Comparison of ENCODE assay signal across 14 cellular contexts in genomic region chr14:59330455-59330854, GRCh38.
A peak's percentile ranks its signal among the peaks of the same experiment; 100 is the strongest.
DNase-seq lines count a peak whose midpoint lies in the region; ATAC-seq, FAIRE-seq and TF ChIP-seq lines count a peak whose summit lies in the region.
"Had no signal": no experiment of that assay in that cellular context is flagged by ENCODE, and none has a peak within 500 bp of the region (broad histone marks: within the 10 kb centered on the region; RNA-seq: fewer than 3 reads in every experiment).

No MANE protein-coding gene starts in this region.

- H3K4me3 ChIP-seq in left lung (no peak overlapping the region), foreskin fibroblast (ENCODE audit: low read depth in 1 of 2, low read length in 2 of 2) (no peak overlapping the region)

- peak overlapping the region; percentile 1 to 56 for H3K27ac ChIP-seq in left lung
- H3K27ac ChIP-seq: WERI-Rb-1 had no signal

- H3K27me3 Mint-ChIP-seq in IgD-negative memory B cell, result no peaks in the 10 kb centered on the region
- no peaks in the 10 kb centered on the region for H3K27me3 Mint-ChIP-seq in MCF 10A (ENCODE audit: insufficient read depth, unreplicated experiment)
- no peaks in the 10 kb centered on the region for H3K27me3 Mint-ChIP-seq in CD14-positive monocyte (ENCODE audit: low read depth in 3 of 3)
- H3K27me3 Mint-ChIP-seq: activated T-helper 17 cell treated with anti-CD3 and anti-CD28 coated beads, Interleukin-2, amount 50 U/mL, for 72 hours; dendritic cell treated with granulocyte-macrophage colony-stimulating factor and Interleukin-4, amounts not matched to agents 40 ng/mL and 50 ng/mL, for 4 days had no signal

- TF ChIP-seq POLR2A in GM12891 (IDR thresholded peaks at IDR 0.05; ENCODE audit: low read depth, low read length), result peak; percentile 51; the same call in 1 of the 2 replicates

- peak overlapping the region; percentile 14 to 92 (median 56) for H3K27ac Mint-ChIP-seq in IgD-negative memory B cell
- H3K27ac Mint-ChIP-seq in MCF 10A (ENCODE audit: low read depth, unreplicated experiment), result no peak overlapping the region
- no peak overlapping the region for H3K27ac Mint-ChIP-seq in CD14-positive monocyte
- H3K27ac Mint-ChIP-seq: activated T-helper 17 cell treated with anti-CD3 and anti-CD28 coated beads, Interleukin-2, amount 50 U/mL, for 72 hours; dendritic cell treated with granulocyte-macrophage colony-stimulating factor and Interleukin-4, amounts not matched to agents 40 ng/mL and 50 ng/mL, for 4 days had no signal

- H3K4me3 Mint-ChIP-seq in IgD-negative memory B cell (peak overlapping the region in 2 of 4 donors; percentile 27 to 60), MCF 10A (ENCODE audit: unreplicated experiment) (no peak overlapping the region), CD14-positive monocyte (no peak overlapping the region)
- H3K4me3 Mint-ChIP-seq: activated T-helper 17 cell treated with anti-CD3 and anti-CD28 coated beads, Interleukin-2, amount 50 U/mL, for 72 hours; dendritic cell treated with granulocyte-macrophage colony-stimulating factor and Interleukin-4, amounts not matched to agents 40 ng/mL and 50 ng/mL, for 4 days had no signal

- H3K9me3 Mint-ChIP-seq in IgD-negative memory B cell (no peaks in the 10 kb centered on the region), MCF 10A (ENCODE audit: unreplicated experiment) (no peaks in the 10 kb centered on the region), CD14-positive monocyte (peaks cover 0 to 3% (median 0%) of the 10 kb centered on the region in 7 donors)
- H3K9me3 Mint-ChIP-seq: activated T-helper 17 cell treated with anti-CD3 and anti-CD28 coated beads, Interleukin-2, amount 50 U/mL, for 72 hours; dendritic cell treated with granulocyte-macrophage colony-stimulating factor and Interleukin-4, amounts not matched to agents 40 ng/mL and 50 ng/mL, for 4 days had no signal

- no peaks in the 10 kb centered on the region for H3K9me3 ChIP-seq in left lung

- FAIRE-seq in GM12891 (lab: Jason Lieb, UNC), result peak; percentile 82

- peaks cover 0 to 18% of the 10 kb centered on the region in 2 donors for H3K36me3 ChIP-seq in left lung

- H3K36me3 Mint-ChIP-seq in IgD-negative memory B cell, result peaks cover 20% of the 10 kb centered on the region
- H3K36me3 Mint-ChIP-seq in MCF 10A (ENCODE audit: insufficient read depth, unreplicated experiment), result peaks cover 32% of the 10 kb centered on the region
- H3K36me3 Mint-ChIP-seq in CD14-positive monocyte, result peaks cover 20 to 36% of the 10 kb centered on the region in 2 donors

- BruUV-seq in MCF 10A (replicated peaks; lab: Mats Ljungman, UMichigan), result no TSS peak

- peaks cover 16 to 27% of the 10 kb centered on the region in 2 donors for H3K4me1 ChIP-seq in left lung

- CTCF ChIA-PET in MCF 10A (lab: Yijun Ruan, JAX), result interaction anchor here (0.6 kb wide), 1 partner anchor 46 kb away, joined by 3 read pairs; no protein-coding TSS in a partner anchor

- intact Hi-C loops in left lung (cut with DNase I), result no loop called here
- intact Hi-C loops in MCF 10A (cut with micrococcal nuclease), result no loop called here
- intact Hi-C loops in CD14-positive monocyte (cut with micrococcal nuclease), result no loop called here

- H3K4me1 Mint-ChIP-seq in IgD-negative memory B cell, result peaks cover 3 to 17% (median 13%) of the 10 kb centered on the region in 3 donors
- peaks cover 32% of the 10 kb centered on the region for H3K4me1 Mint-ChIP-seq in MCF 10A (ENCODE audit: insufficient read depth, unreplicated experiment)
- H3K4me1 Mint-ChIP-seq in CD14-positive monocyte, result peaks cover 23% of the 10 kb centered on the region
- H3K4me1 Mint-ChIP-seq: activated T-helper 17 cell treated with anti-CD3 and anti-CD28 coated beads, Interleukin-2, amount 50 U/mL, for 72 hours had no signal

- ATAC-seq in GM21529 (IDR thresholded peaks at IDR 0.05; ENCODE audit: unreplicated experiment) (peak; percentile 88), left lung (no peak)
- ATAC-seq: activated T-helper 17 cell treated with anti-CD3 and anti-CD28 coated beads, Interleukin-2, amount 50 U/mL, for 72 hours had no signal

- POLR2A ChIA-PET in MCF 10A (lab: Yijun Ruan, JAX), result interaction anchor here (0.7 kb wide), 1 partner anchor 27 kb away, joined by 4 read pairs; no protein-coding TSS in a partner anchor

- DNase-seq in GM12891 (ENCODE audit: insufficient read length, low spot score) (peak; percentile 32), left lung (no peak), foreskin fibroblast (no peak), MCF 10A (ENCODE audit: unreplicated experiment) (no peak), CD14-positive monocyte (ENCODE audit: low spot score) (no peak), NCI-H510A (lab: John Stamatoyannopoulos, UW) (no peak)
- DNase-seq: GF-D8, hippocampal formation, NCI-H187, WERI-Rb-1 had no signal

- TF ChIP-seq CTCF in left lung (IDR thresholded peaks at IDR 0.05) (no peak), foreskin fibroblast (IDR thresholded peaks at IDR 0.05; ENCODE audit: low read depth, low read length) (no peak), MCF 10A (IDR thresholded peaks at IDR 0.05; ENCODE audit: unreplicated experiment) (no peak), CD14-positive monocyte (IDR thresholded peaks at IDR 0.05) (no peak)

- H3K27me3 ChIP-seq in left lung, result no peaks in the 10 kb centered on the region

TF ChIP-seq in GM12891, 5 proteins besides CTCF, POLR2A, EP300 and RAD21:
- no peak for TF ChIP-seq POU2F2 (IDR thresholded peaks at IDR 0.05; ENCODE audit: low read depth, low read length)
- TF ChIP-seq TAF1 (IDR thresholded peaks at IDR 0.05; ENCODE audit: low read depth, low read length), result no peak
- TF ChIP-seq SPI1 (IDR thresholded peaks at IDR 0.05; ENCODE audit: low read depth, low read length), result no peak
- no peak for TF ChIP-seq PAX5 (IDR thresholded peaks at IDR 0.05; ENCODE audit: insufficient read depth, low read length, severe bottlenecking)
- TF ChIP-seq POLR2AphosphoS5 (IDR thresholded peaks at IDR 0.05; ENCODE audit: low read depth, low read length), result no peak

Comparison
In these comparisons a context has a peak if more than half of its experiments do, and no peak if none do; other contexts are left out.
1. H3K27ac Mint-ChIP-seq: peak in IgD-negative memory B cell (3 of 3); none in MCF 10A (single experiment) and CD14-positive monocyte (0 of 7).